Comparison of ENCODE assay signal across 23 cellular contexts in the genomic region with DNA sequence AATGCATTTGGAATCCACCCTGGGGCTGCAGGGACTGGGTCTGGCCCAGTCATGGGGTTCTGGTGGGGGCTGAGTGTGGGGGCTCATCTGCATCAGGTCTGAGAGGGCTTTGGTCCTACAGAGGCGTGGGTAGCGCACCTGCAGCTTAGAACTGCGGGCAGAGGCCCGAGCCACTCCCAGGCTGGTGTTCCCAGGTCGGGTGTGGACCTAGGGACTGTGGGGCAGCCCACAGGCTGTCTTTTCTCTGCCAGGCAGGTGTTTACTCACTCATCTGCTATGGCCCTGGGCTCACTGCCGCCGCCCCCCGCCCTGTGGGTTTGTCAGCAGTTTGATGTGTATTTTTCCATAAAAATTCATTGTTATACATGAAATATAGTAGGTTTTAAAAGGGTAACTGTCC. TPM values are rescaled to one million over a fixed set of nuclear protein-coding genes. Genes with fewer than 3 reads are reported as not detected.
"Had no signal": no experiment of that assay in that cellular context is flagged by ENCODE, and none has a peak within 500 bp of the region (broad histone marks: within the 10 kb centered on the region; RNA-seq: fewer than 3 reads in every experiment).

No MANE protein-coding gene starts in this region.

- H3K4me1 ChIP-seq: ascending aorta, body of pancreas, SJCRH30 had no signal

- H3K9me3 ChIP-seq: ascending aorta, body of pancreas, SJCRH30, SK-N-SH had no signal

- H3K27ac ChIP-seq: ascending aorta, body of pancreas, SJCRH30, WERI-Rb-1 had no signal

- H3K4me3 ChIP-seq: ascending aorta, body of pancreas, K562, SJCRH30 had no signal

- H3K27me3 ChIP-seq: ascending aorta, body of pancreas, SJCRH30 had no signal

- H3K36me3 ChIP-seq: ascending aorta, SJCRH30 had no signal

- H3K9ac ChIP-seq: SK-N-SH had no signal

- ATAC-seq: activated CD4-positive, alpha-beta T cell treated with anti-CD3 and anti-CD28 coated beads for 36 hours; activated CD8-positive, alpha-beta T cell treated with anti-CD3 and anti-CD28 coated beads for 36 hours; activated T-cell treated with anti-CD3 and anti-CD28 coated beads, Interleukin-2, amount 50 U/mL, for 72 hours; body of pancreas; K562 had no signal

- DNase-seq: activated CD4-positive, alpha-beta T cell treated with anti-CD3 and anti-CD28 coated beads for 36 hours; activated CD8-positive, alpha-beta memory T cell treated with anti-CD3 and anti-CD28 coated beads, Interleukin-2, amount 50 U/mL, for 4 hours; activated CD8-positive, alpha-beta T cell treated with anti-CD3 and anti-CD28 coated beads for 36 hours; activated gamma-delta T cell treated with Interleukin-2 at 50 U/mL for 16 hours; activated T-cell treated with anti-CD3 and anti-CD28 coated beads, Interleukin-2, amount 50 U/mL, for 72 hours; Karpas-422; MM.1S; NCI-H1105; NCI-H1436; NCI-H1694 treated with DMSO at 0.1 percent for 48 hours; NCI-H2029 treated with DMSO at 0.1 percent for 48 hours; NCI-H446 treated with DMSO at 0.1 percent for 48 hours; NCI-H524 treated with DMSO at 0.1 percent for 48 hours; NCI-H82; SJCRH30; SK-N-SH; T-helper 1 cell; WERI-Rb-1 had no signal

- H3K4me2 ChIP-seq: SK-N-SH had no signal

RNA-seq across cellular contexts. Expression of a gene that starts 27.0 kb away (rescaled TPM):
- total RNA-seq: activated CD8-positive, alpha-beta T cell treated with anti-CD3 and anti-CD28 coated beads for 36 hours; OCI-LY7; RPMI7951; SJCRH30 had no signal
